In genomic region chrX:27683566-27684208, GRCh38 we compare ENCODE assay signal across 8 cellular contexts.
DNase-seq lines count a peak whose midpoint lies in the region; ATAC-seq, FAIRE-seq and TF ChIP-seq lines count a peak whose summit lies in the region.
"Not testable (repeated sequence)": the region's sequence is repeated elsewhere in the genome, so short reads cannot be mapped to it uniquely, and the experiment has no call there.

No MANE protein-coding gene starts in this region.

- DNase-seq in GM10248 (ENCODE audit: extremely low spot score): not testable (repeated sequence)
- peak; percentile 78 for DNase-seq in Karpas-422
- peak; percentile 53 for DNase-seq in activated CD4-positive, alpha-beta T cell treated with anti-CD3 and anti-CD28 coated beads, Interleukin-2, amount 10 ng/mL, durations not matched to agents 24 days and 14 days
- DNase-seq in endothelial cell of umbilical vein (ENCODE audit: low read depth, low spot score): peak; percentile 38
- DNase-seq in left colon: peak in 1 of 2 donors; percentile 7
- peak; percentile 24 for DNase-seq in transverse colon

- peaks cover 19% of the 10 kb centered on the region for H3K9me3 ChIP-seq in Karpas-422 (ENCODE audit: low read length)
- H3K9me3 ChIP-seq in OCI-LY1 (ENCODE audit: low read length); endothelial cell of umbilical vein (replicated peaks; ENCODE audit: control insufficient read depth, insufficient read depth, low read length); transverse colon: not testable (repeated sequence)

- not testable (repeated sequence) for H3K9me3 Mint-ChIP-seq in activated CD4-positive, alpha-beta T cell treated with anti-CD3 and anti-CD28 coated beads, Interleukin-2, amount 10 ng/mL, durations not matched to agents 24 days and 14 days

- H3K36me3 ChIP-seq in Karpas-422 (ENCODE audit: insufficient read depth, low read length); OCI-LY1 (ENCODE audit: insufficient read depth, low read length); endothelial cell of umbilical vein (ENCODE audit: control insufficient read depth in 2 of 2, extremely low read depth in 1 of 2, insufficient read depth in 2 of 2, low read length in 2 of 2); transverse colon: not testable (repeated sequence)

- H3K4me1 Mint-ChIP-seq in activated CD4-positive, alpha-beta T cell treated with anti-CD3 and anti-CD28 coated beads, Interleukin-2, amount 10 ng/mL, durations not matched to agents 24 days and 14 days: not testable (repeated sequence)

- not testable (repeated sequence) for H2AFZ ChIP-seq in Karpas-422 (ENCODE audit: low read length); OCI-LY1 (ENCODE audit: low read length); endothelial cell of umbilical vein (ENCODE audit: low read depth, low read length)

- H3K4me1 ChIP-seq in Karpas-422 (ENCODE audit: low read length); OCI-LY1 (ENCODE audit: insufficient read depth, low read length, severe bottlenecking); endothelial cell of umbilical vein (ENCODE audit: control insufficient read depth, extremely low read depth, insufficient read depth, low read length); transverse colon: not testable (repeated sequence)

- not testable (repeated sequence) for H3K4me2 ChIP-seq in Karpas-422 (ENCODE audit: low read depth, low read length, poor library complexity, severe bottlenecking); OCI-LY1 (ENCODE audit: low read length); endothelial cell of umbilical vein (ENCODE audit: insufficient read depth, low read length)

- CTCF ChIA-PET in GM10248 (lab: Yijun Ruan, JAX): interaction anchor here (0.9 to 1.6 kb wide), 3 partner anchors 8 to 40 kb away, joined by 3 to 4 read pairs (median 3); no protein-coding TSS in a partner anchor
- CTCF ChIA-PET in endothelial cell of umbilical vein (lab: Charles Lee): interaction anchor here (0.5 to 1.4 kb wide), 2 partner anchors 65 to 128 kb away, joined by 3 to 9 read pairs; no protein-coding TSS in a partner anchor

- not testable (repeated sequence) for H3K27ac ChIP-seq in Karpas-422 (ENCODE audit: low read length); OCI-LY1 (ENCODE audit: low read depth, low read length, poor library complexity, severe bottlenecking); endothelial cell of umbilical vein (ENCODE audit: insufficient read depth, low read depth, low read length); transverse colon

- dilution Hi-C loops in endothelial cell of umbilical vein (cut with MboI; ENCODE audit: extremely low pct_ligation_motif_present, low sequenced_read_pairs): not testable (repeated sequence)

- H3K4me3 ChIP-seq in Karpas-422 (ENCODE audit: low read length); OCI-LY1 (ENCODE audit: low read depth, low read length, poor library complexity, severe bottlenecking); endothelial cell of umbilical vein (replicated peaks in 1 of 3; ENCODE audit: insufficient read depth in 1 of 3, low read depth in 1 of 3, low read length in 3 of 3); transverse colon: not testable (repeated sequence)

- H3K9me2 ChIP-seq in Karpas-422 (replicated peaks; ENCODE audit: insufficient read depth, low read length); OCI-LY1 (ENCODE audit: low read depth, low read length): not testable (repeated sequence)

- H3F3A ChIP-seq in OCI-LY1 (ENCODE audit: insufficient read depth, low read length): not testable (repeated sequence)

- not testable (repeated sequence) for H3K9me1 ChIP-seq in endothelial cell of umbilical vein (replicated peaks; ENCODE audit: control insufficient read depth, extremely low read depth, insufficient read depth, low read length)

- H3K27ac Mint-ChIP-seq in activated CD4-positive, alpha-beta T cell treated with anti-CD3 and anti-CD28 coated beads, Interleukin-2, amount 10 ng/mL, durations not matched to agents 24 days and 14 days: not testable (repeated sequence)

- H3K36me3 Mint-ChIP-seq in activated CD4-positive, alpha-beta T cell treated with anti-CD3 and anti-CD28 coated beads, Interleukin-2, amount 10 ng/mL, durations not matched to agents 24 days and 14 days (ENCODE audit: low read depth): not testable (repeated sequence)

- in situ Hi-C loops in transverse colon (cut with MboI; ENCODE audit: low pct_ligation_motif_present in 1 of 4, low pct_unique_long_range_greater_than_20kb in 1 of 4, low sequenced_read_pairs in 3 of 4): not testable (repeated sequence)

- not testable (repeated sequence) for FAIRE-seq in endothelial cell of umbilical vein (lab: Jason Lieb, UNC)

- intact Hi-C loops in activated CD4-positive, alpha-beta T cell treated with anti-CD3 and anti-CD28 coated beads, Interleukin-2, amount 10 ng/mL, durations not matched to agents 24 days and 14 days (cut with micrococcal nuclease); left colon (cut with DNase I, micrococcal nuclease); transverse colon (cut with DNase I; ENCODE audit: low total_unique reads): not testable (repeated sequence)
- intact Hi-C loops in endothelial cell of umbilical vein (cut with micrococcal nuclease): loop anchor here (1.0 to 10.0 kb wide), 3 partner anchors 128 to 1411 kb away; no protein-coding TSS in a partner anchor

- TF ChIP-seq CTCF in GM10248 (IDR thresholded peaks at IDR 0.05; ENCODE audit: control extremely low read depth, extremely low read depth, low read depth, missing control alignments) (peak; percentile 19), OCI-LY1 (IDR thresholded peaks at IDR 0.05; ENCODE audit: low read length) (peak; percentile 51), endothelial cell of umbilical vein (IDR thresholded peaks at IDR 0.05; ENCODE audit: extremely low read depth in 1 of 2, insufficient read depth in 1 of 2, low read depth in 1 of 2, low read length in 2 of 2) (peak; percentile 26 to 29), transverse colon (IDR thresholded peaks at IDR 0.05) (peak; percentile 31 to 43 (median 39))

- 20 to 25% methylated on average over 1 to 5 of the region's 5 CpGs for WGBS in transverse colon (ENCODE audit: low coverage in 1 of 2), 2 donors

- H3K27me3 Mint-ChIP-seq in activated CD4-positive, alpha-beta T cell treated with anti-CD3 and anti-CD28 coated beads, Interleukin-2, amount 10 ng/mL, durations not matched to agents 24 days and 14 days: not testable (repeated sequence)

- not testable (repeated sequence) for H3K79me2 ChIP-seq in Karpas-422 (ENCODE audit: low read length); OCI-LY1 (ENCODE audit: insufficient read depth, low read length); endothelial cell of umbilical vein (ENCODE audit: control insufficient read depth, insufficient read depth, low read length)

- peak; percentile 80 for ATAC-seq in GM21786 (IDR thresholded peaks at IDR 0.05; ENCODE audit: unreplicated experiment)
- peak; percentile 71 for ATAC-seq in left colon

- BruUV-seq in endothelial cell of umbilical vein (replicated peaks; lab: Mats Ljungman, UMichigan): not testable (repeated sequence)

- not testable (repeated sequence) for TF ChIP-seq EP300 in transverse colon (IDR thresholded peaks at IDR 0.05; ENCODE audit: low read depth)

- not testable (repeated sequence) for H3K9ac ChIP-seq in Karpas-422 (ENCODE audit: low read length); OCI-LY1 (ENCODE audit: low read length); endothelial cell of umbilical vein (replicated peaks; ENCODE audit: extremely low read depth, insufficient read depth, low read length)

- TF ChIP-seq POLR2A in endothelial cell of umbilical vein (IDR thresholded peaks at IDR 0.05; ENCODE audit: low read depth, low read length); transverse colon (IDR thresholded peaks at IDR 0.05): not testable (repeated sequence)

- POLR2A ChIA-PET in GM10248 (lab: Yijun Ruan, JAX); endothelial cell of umbilical vein (lab: Charles Lee): not testable (repeated sequence)

- H3K4me3 Mint-ChIP-seq in activated CD4-positive, alpha-beta T cell treated with anti-CD3 and anti-CD28 coated beads, Interleukin-2, amount 10 ng/mL, durations not matched to agents 24 days and 14 days: not testable (repeated sequence)

- not testable (repeated sequence) for H4K20me1 ChIP-seq in Karpas-422 (ENCODE audit: insufficient read depth, low read depth, low read length); OCI-LY1 (ENCODE audit: insufficient read depth, low read length); endothelial cell of umbilical vein (replicated peaks; ENCODE audit: control insufficient read depth, extremely low read depth, insufficient read depth, low read length)

- not testable (repeated sequence) for H3K27me3 ChIP-seq in Karpas-422 (ENCODE audit: low read length); OCI-LY1 (ENCODE audit: insufficient read depth, low read length); endothelial cell of umbilical vein (ENCODE audit: control insufficient read depth in 2 of 2, insufficient read depth in 2 of 2, low read length in 2 of 2); transverse colon
